ENCODE assay signal across 23 cellular contexts in genomic region chr18:45656194-45656593, GRCh38. TPM values are rescaled to one million over a fixed set of nuclear protein-coding genes. Genes with fewer than 3 reads are reported as not detected.
"Had no signal": no experiment of that assay in that cellular context is flagged by ENCODE, and none has a peak within 500 bp of the region (broad histone marks: within the 10 kb centered on the region; RNA-seq: fewer than 3 reads in every experiment).

No MANE protein-coding gene starts in this region.

- H3K36me3 ChIP-seq: heart left ventricle, neural progenitor cell, pancreas had no signal

- H3K9me3 ChIP-seq: heart left ventricle, pancreas had no signal

- H3K27ac ChIP-seq: dorsolateral prefrontal cortex, heart left ventricle, neural progenitor cell, pancreas had no signal

- H3K9me3 Mint-ChIP-seq: natural killer cell treated with Interleukin-12 subunit alpha and Interleukin-12 subunit beta and Interleukin-15 and Interleukin-18, amount 100 ng/mL, for 72 hours had no signal

- DNase-seq: dorsolateral prefrontal cortex; effector CD8-positive, alpha-beta T cell; foreskin melanocyte; heart left ventricle; hippocampal formation; left colon; left ventricle myocardium superior; mesenchymal stem cell; midbrain; nucleus accumbens; pancreas; right cardiac atrium; stimulated activated CD4-positive, alpha-beta T cell treated with anti-CD3 and anti-CD28 coated beads, Interleukin-2, amount 100 ng/mL, for 48 hours; stimulated activated naive CD4-positive, alpha-beta T cell treated with Interleukin-2 at 50 U/mL for 16 hours; trophoblast cell had no signal

- H3K27me3 ChIP-seq: dorsolateral prefrontal cortex, heart left ventricle, neural progenitor cell, pancreas had no signal

- H3K4me3 ChIP-seq: dorsolateral prefrontal cortex, heart left ventricle, lung, neural progenitor cell, pancreas, smooth muscle cell had no signal

- H3K4me3 Mint-ChIP-seq: natural killer cell treated with Interleukin-12 subunit alpha and Interleukin-12 subunit beta and Interleukin-15 and Interleukin-18, amount 100 ng/mL, for 72 hours; neural progenitor cell had no signal

- H3K36me3 Mint-ChIP-seq: natural killer cell treated with Interleukin-12 subunit alpha and Interleukin-12 subunit beta and Interleukin-15 and Interleukin-18, amount 100 ng/mL, for 72 hours; neural progenitor cell had no signal

- H3K27ac Mint-ChIP-seq: natural killer cell treated with Interleukin-12 subunit alpha and Interleukin-12 subunit beta and Interleukin-15 and Interleukin-18, amount 100 ng/mL, for 72 hours; neural progenitor cell; progenitor cell of endocrine pancreas had no signal

- H3K4me1 ChIP-seq: pancreas had no signal

- H3K27me3 Mint-ChIP-seq: natural killer cell treated with Interleukin-12 subunit alpha and Interleukin-12 subunit beta and Interleukin-15 and Interleukin-18, amount 100 ng/mL, for 72 hours had no signal

- FAIRE-seq: pancreas had no signal

RNA-seq across cellular contexts. Expression of gene SLC14A2, which starts 40.9 kb away (rescaled TPM):
- total RNA-seq: glomerular endothelial cell, kidney epithelial cell, left ventricle myocardium superior had no signal
- polyA plus RNA-seq: smooth muscle cell, urinary bladder had no signal
